8 cellular contexts compared by ENCODE assay signal in the genomic region with DNA sequence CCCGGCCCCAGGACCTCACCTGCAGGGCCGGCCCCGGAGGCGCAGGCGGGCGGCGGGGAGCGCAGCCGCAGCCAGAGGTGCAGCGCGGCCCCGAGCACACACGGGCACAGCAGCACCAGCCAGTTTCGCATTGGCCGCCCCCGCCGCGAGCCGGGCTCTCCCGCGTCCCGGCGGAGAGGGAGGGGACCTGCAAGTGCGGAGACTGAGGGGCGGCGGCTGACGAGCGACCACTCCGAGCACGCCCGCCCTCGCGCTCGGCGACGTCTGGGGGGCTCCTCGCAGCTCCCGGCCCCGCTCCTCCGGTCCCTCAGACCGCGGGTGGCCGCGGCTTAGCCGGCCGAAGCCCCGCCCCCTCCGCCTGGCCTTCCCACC. TPM values are rescaled to one million over a fixed set of nuclear protein-coding genes. Genes with fewer than 3 reads are reported as not detected.
DNase-seq lines count a peak whose midpoint lies in the region; ATAC-seq and TF ChIP-seq lines count a peak whose summit lies in the region.

B3GALNT2 (minus strand) TSS at position 331 of the 372 bp plus-strand sequence; CDS start at position 131, 200 bp downstream.

- CTCF ChIA-PET in GM10248 (lab: Yijun Ruan, JAX) = interaction anchor here (0.7 to 3.3 kb wide), 35 partner anchors 7 to 1131 kb away, joined by 3 to 40 read pairs (median 4); partner anchors contain the start of gene COA6

- no peaks in the 10 kb centered on the region for H3K9me3 ChIP-seq in lower lobe of right lung
- no peaks in the 10 kb centered on the region for H3K9me3 ChIP-seq in tibial artery

- H3K4me1 ChIP-seq in lower lobe of right lung (peaks cover 16% of the 10 kb centered on the region), tibial artery (peaks cover 0 to 39% (median 23%) of the 10 kb centered on the region in 4 donors)

- H3K27me3 Mint-ChIP-seq in IgD-negative memory B cell = no peaks in the 10 kb centered on the region

- in situ Hi-C loops in G401 (cut with HindIII; ENCODE audit: low sequenced_read_pairs) = no loop called here

- H3K9me3 Mint-ChIP-seq in IgD-negative memory B cell = no peaks in the 10 kb centered on the region

- ATAC-seq in GM21529 (IDR thresholded peaks at IDR 0.05; ENCODE audit: unreplicated experiment) = peak; percentile 40
- ATAC-seq in lower lobe of right lung = peak; percentile 73 to 74

- H3K27me3 ChIP-seq in lower lobe of right lung (ENCODE audit: low read depth) (no peaks in the 10 kb centered on the region), tibial artery (no peaks in the 10 kb centered on the region)

- H3K36me3 ChIP-seq in lower lobe of right lung (no peaks in the 10 kb centered on the region), tibial artery (no peaks in the 10 kb centered on the region)

- peaks cover 2% of the 10 kb centered on the region for H3K36me3 Mint-ChIP-seq in IgD-negative memory B cell

- H3K4me1 Mint-ChIP-seq in IgD-negative memory B cell = peaks cover 13 to 21% (median 18%) of the 10 kb centered on the region in 3 donors

- DNase-seq in G401 (ENCODE audit: low spot score) = no peak
- DNase-seq in caudate nucleus (lab: John Stamatoyannopoulos, UW) = no peak
- DNase-seq in lower lobe of right lung = no peak
- no peak for DNase-seq in tibial artery
- DNase-seq in T1000 (lab: John Stamatoyannopoulos, UW) = no peak
- DNase-seq in GM10248 (ENCODE audit: extremely low spot score) = no peak

- intact Hi-C loops in lower lobe of right lung (cut with DNase I) = no loop called here
- intact Hi-C loops in tibial artery (cut with DNase I; ENCODE audit: low total_unique reads) = no loop called here

- POLR2A ChIA-PET in GM10248 (lab: Yijun Ruan, JAX) = interaction anchor here (0.5 to 1.1 kb wide), 2 partner anchors 91 to 145 kb away, joined by 3 read pairs; no protein-coding TSS in a partner anchor

- H3K4me3 ChIP-seq in lower lobe of right lung (peak within 1 kb of the TSS; percentile 84), tibial artery (peak within 1 kb of the TSS; percentile 93 to 96)

- peak within 1 kb of the TSS; percentile 89 to 95 (median 91) for H3K27ac Mint-ChIP-seq in IgD-negative memory B cell

- peak within 1 kb of the TSS; percentile 95 to 97 (median 97) for H3K4me3 Mint-ChIP-seq in IgD-negative memory B cell

- peak within 1 kb of the TSS; percentile 96 for H3K27ac ChIP-seq in caudate nucleus (ENCODE audit: low read depth, low read length)
- peak within 1 kb of the TSS; percentile 97 for H3K27ac ChIP-seq in lower lobe of right lung
- H3K27ac ChIP-seq in tibial artery = peak within 1 kb of the TSS; percentile 98 to 100

- TF ChIP-seq CTCF in lower lobe of right lung (IDR thresholded peaks at IDR 0.05) (no peak), tibial artery (IDR thresholded peaks at IDR 0.05) (no peak), GM10248 (IDR thresholded peaks at IDR 0.05; ENCODE audit: control extremely low read depth, extremely low read depth, low read depth, missing control alignments) (no peak)

RNA-seq across cellular contexts. Expression of gene B3GALNT2, which starts in this region (rescaled TPM):
- 19.4 and 33.8 TPM in 2 replicates for total RNA-seq in G401 (2014; rRNA removed; shearing (Covaris generic))
- polyA plus RNA-seq in IgD-negative memory B cell = 3.5 TPM
- total RNA-seq in lower lobe of right lung = 15.5 TPM
